In genomic region chr3:171442184-171442583, GRCh38 we compare ENCODE assay signal across 2 cellular contexts.
TF ChIP-seq lines count a peak whose summit lies in the region.

No MANE protein-coding gene starts in this region.

TF ChIP-seq in GM23338, 12 proteins besides CTCF, POLR2A, EP300 and RAD21:
- TF ChIP-seq EZH2phosphoT487 (IDR thresholded peaks at IDR 0.05; ENCODE audit: unreplicated experiment) (no peak), ZNF462 (CRISPR knock-in tag; IDR thresholded peaks at IDR 0.05) (no peak), JUNB (IDR thresholded peaks at IDR 0.05; ENCODE audit: unreplicated experiment) (no peak), ZNF331 (CRISPR knock-in tag; IDR thresholded peaks at IDR 0.05; ENCODE audit: low read depth) (no peak), ETS1 (IDR thresholded peaks at IDR 0.05) (no peak), POLR2AphosphoS5 (IDR thresholded peaks at IDR 0.05; ENCODE audit: low read depth) (no peak), EZH2 (IDR thresholded peaks at IDR 0.05; ENCODE audit: low read depth, unreplicated experiment) (no peak), NANOG (IDR thresholded peaks at IDR 0.05; ENCODE audit: borderline replicate concordance) (no peak), REST (IDR thresholded peaks at IDR 0.05; ENCODE audit: unreplicated experiment) (no peak), CREB1 (CRISPR knock-in tag; IDR thresholded peaks at IDR 0.05; ENCODE audit: low read depth) (no peak), ZNF114 (CRISPR knock-in tag; IDR thresholded peaks at IDR 0.05) (no peak), STAT1 (IDR thresholded peaks at IDR 0.05; ENCODE audit: unreplicated experiment) (no peak)

TF ChIP-seq in GM12878, 131 proteins besides CTCF, POLR2A, EP300 and RAD21:
- TF ChIP-seq TCF7 (IDR thresholded peaks at IDR 0.05; ENCODE audit: borderline replicate concordance), result peak; percentile 54; the same call in 1 of the 2 replicates
- TF ChIP-seq SIX5 (IDR thresholded peaks at IDR 0.05; ENCODE audit: low read depth, low read length, severe bottlenecking), result no peak
